Comparison of ENCODE assay signal across 9 cellular contexts in the genomic region with DNA sequence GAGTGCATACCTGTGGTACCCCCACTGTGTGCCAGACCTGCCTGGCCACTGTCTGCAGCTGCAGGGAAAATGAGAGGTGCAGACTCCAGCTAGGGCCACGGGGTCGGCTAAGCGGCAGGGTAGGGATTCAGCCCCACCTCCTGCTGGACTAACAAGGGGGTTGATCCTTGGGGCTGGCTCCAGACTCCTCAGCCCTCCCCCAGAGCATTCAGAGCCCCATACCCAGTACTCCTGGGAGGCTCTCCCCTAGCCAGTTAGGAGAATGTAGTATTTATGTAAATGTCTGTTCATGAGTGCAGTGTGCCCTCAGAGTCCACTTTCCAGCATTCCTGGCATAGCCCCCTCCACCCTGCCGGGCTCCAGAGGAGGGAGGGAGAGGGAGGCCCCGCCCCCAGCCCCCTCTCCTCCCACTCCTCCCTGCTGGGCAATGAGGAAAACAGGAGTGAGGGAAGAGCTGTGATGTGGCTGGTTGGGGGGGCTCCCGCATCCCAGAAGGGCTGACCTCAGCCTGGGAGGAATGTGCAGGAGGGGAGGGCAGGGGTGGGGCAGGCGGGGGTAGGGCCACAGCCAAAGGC. TPM values are rescaled to one million over a fixed set of nuclear protein-coding genes. Genes with fewer than 3 reads are reported as not detected.
DNase-seq lines count a peak whose midpoint lies in the region; ATAC-seq and TF ChIP-seq lines count a peak whose summit lies in the region.
"Had no signal": no experiment of that assay in that cellular context is flagged by ENCODE, and none has a peak within 500 bp of the region (broad histone marks: within the 10 kb centered on the region; RNA-seq: fewer than 3 reads in every experiment).

No MANE protein-coding gene starts in this region.

- POLR2A ChIA-PET in CD8-positive, alpha-beta T cell (lab: Charles Lee), result no interaction called here

- no peak for TF ChIP-seq CTCF in CD8-positive, alpha-beta T cell (IDR thresholded peaks at IDR 0.05)

- peaks cover 4% of the 10 kb centered on the region for H3K4me1 ChIP-seq in CD8-positive, alpha-beta T cell (ENCODE audit: insufficient read depth, low read length)

- H3K4me3 ChIP-seq in H7 (ENCODE audit: insufficient read depth, low read depth, low read length), result no peak overlapping the region
- no peak overlapping the region for H3K4me3 ChIP-seq in CD8-positive, alpha-beta T cell (ENCODE audit: low read depth, low read length)

- H3K27me3 ChIP-seq in H7 (ENCODE audit: control insufficient read depth, insufficient read depth, low read length), result no peaks in the 10 kb centered on the region
- no peaks in the 10 kb centered on the region for H3K27me3 ChIP-seq in CD8-positive, alpha-beta T cell (ENCODE audit: insufficient read depth, low read length)

- peak overlapping the region; percentile 100 for H3K27ac ChIP-seq in angular gyrus (ENCODE audit: low read depth, low read length)
- H3K27ac ChIP-seq in CD8-positive, alpha-beta T cell (ENCODE audit: low read depth, low read length), result no peak overlapping the region

- H3K27me3 Mint-ChIP-seq in CD8-positive, alpha-beta T cell (ENCODE audit: low read depth), result peaks cover 9% of the 10 kb centered on the region

- CTCF ChIA-PET in CD8-positive, alpha-beta T cell (lab: Charles Lee), result interaction anchor here (0.6 to 14.3 kb wide), 5 partner anchors 10 to 1949 kb away, joined by 3 to 142 read pairs (median 4); no protein-coding TSS in a partner anchor

- no peaks in the 10 kb centered on the region for H3K36me3 Mint-ChIP-seq in CD8-positive, alpha-beta T cell
- H3K36me3 Mint-ChIP-seq: naive B cell had no signal

- no peak overlapping the region for H3K4me3 Mint-ChIP-seq in CD8-positive, alpha-beta T cell
- H3K4me3 Mint-ChIP-seq: naive B cell had no signal

- H3K36me3 ChIP-seq in H7 (replicated peaks; ENCODE audit: control insufficient read depth, insufficient read depth, low read length), result no peaks in the 10 kb centered on the region
- no peaks in the 10 kb centered on the region for H3K36me3 ChIP-seq in CD8-positive, alpha-beta T cell (ENCODE audit: insufficient read depth, low read length)

- peak; percentile 98 for DNase-seq in H7
- peak; percentile 83 for DNase-seq in left ventricle myocardium superior
- peak; percentile 92 for DNase-seq in renal cortical epithelial cell (ENCODE audit: low read depth)
- DNase-seq in NCI-H2171 treated with DMSO at 0.1 percent for 48 hours (lab: John Stamatoyannopoulos, UW), result no peak
- DNase-seq in CD8-positive, alpha-beta T cell, result no peak
- no peak for DNase-seq in cortex of kidney (lab: John Stamatoyannopoulos, UW)
- DNase-seq: naive B cell had no signal

- no peaks in the 10 kb centered on the region for H3K9me3 ChIP-seq in CD8-positive, alpha-beta T cell (ENCODE audit: low read length)

- no peaks in the 10 kb centered on the region for H3K9me3 Mint-ChIP-seq in CD8-positive, alpha-beta T cell
- H3K9me3 Mint-ChIP-seq: naive B cell had no signal

- peaks cover 4% of the 10 kb centered on the region for H3K4me1 Mint-ChIP-seq in CD8-positive, alpha-beta T cell (ENCODE audit: low read depth)

- no peak overlapping the region for H3K27ac Mint-ChIP-seq in CD8-positive, alpha-beta T cell
- H3K27ac Mint-ChIP-seq: naive B cell had no signal

- ATAC-seq in left ventricle myocardium superior (peak; percentile 53), GM21367 (IDR thresholded peaks at IDR 0.05; ENCODE audit: unreplicated experiment) (no peak)
- no peak for ATAC-seq in CD8-positive, alpha-beta T cell

- intact Hi-C loops in left ventricle myocardium superior (cut with micrococcal nuclease), result no loop called here
- intact Hi-C loops in CD8-positive, alpha-beta T cell (cut with DNase I, micrococcal nuclease), result no loop called here

RNA-seq across cellular contexts. Expression of a gene that starts 4.5 kb away (rescaled TPM):
- total RNA-seq in H7 (2014; rRNA removed; shearing (Covaris generic)), result 2.8 and 4.4 TPM in 2 replicates
- total RNA-seq in left ventricle myocardium superior, result 20.6 TPM
- 7.8 and 27.0 TPM in 2 replicates for total RNA-seq in renal cortical epithelial cell
- total RNA-seq in CD8-positive, alpha-beta T cell, result 1 to 10 TPM; 1.4 to 1.6 TPM

RNA-seq across cellular contexts. Expression of a gene that starts 14.4 kb away (rescaled TPM):
- total RNA-seq in H7 (2014; rRNA removed; shearing (Covaris generic)), result 0.07 and 1.2 TPM in 2 replicates
- total RNA-seq in left ventricle myocardium superior (31.6 TPM), renal cortical epithelial cell (not detected in 2 replicates)
- not detected for total RNA-seq in CD8-positive, alpha-beta T cell

RNA-seq across cellular contexts. Expression of a gene that starts 27.8 kb away (rescaled TPM):
- total RNA-seq in H7 (2014; rRNA removed; shearing (Covaris generic)), result 118 and 146 TPM in 2 replicates
- total RNA-seq in left ventricle myocardium superior (79.3 TPM), renal cortical epithelial cell (28.8 and 57.8 TPM in 2 replicates)
- total RNA-seq in CD8-positive, alpha-beta T cell, result 10 to 100 TPM; 42.4 to 42.9 TPM

RNA-seq across cellular contexts. Expression of a gene that starts 28.5 kb away (rescaled TPM):
- total RNA-seq in H7 (2014; rRNA removed; shearing (Covaris generic)), result 204 and 246 TPM in 2 replicates
- total RNA-seq in left ventricle myocardium superior (137 TPM), renal cortical epithelial cell (217 and 300 TPM in 2 replicates)
- 100 to 1,000 TPM; 185 to 192 TPM for total RNA-seq in CD8-positive, alpha-beta T cell

RNA-seq across cellular contexts. Expression of a gene that starts 34.7 kb away (rescaled TPM):
- total RNA-seq in H7 (2014; rRNA removed; shearing (Covaris generic)), result 3.5 and 5.7 TPM in 2 replicates
- total RNA-seq in left ventricle myocardium superior, result 0.92 TPM
- total RNA-seq in renal cortical epithelial cell, result 13.5 and 15.1 TPM in 2 replicates
- 1 to 10 TPM; 2.1 to 3.2 TPM for total RNA-seq in CD8-positive, alpha-beta T cell

Comparison
In these comparisons a context has a peak if more than half of its experiments do, and no peak if none do; other contexts are left out.
1. DNase-seq: peak in H7 (single experiment), left ventricle myocardium superior (single experiment) and renal cortical epithelial cell (single experiment); none in NCI-H2171 treated with DMSO at 0.1 percent for 48 hours (single experiment), CD8-positive, alpha-beta T cell (0 of 7) and cortex of kidney (single experiment).
2. RNA of a gene that starts 14.4 kb away (total RNA-seq): 31.6 TPM in left ventricle myocardium superior (single experiment); 0.07 to 1.2 TPM in H7, not detected in renal cortical epithelial cell and not detected in CD8-positive, alpha-beta T cell; every median in the first group is over 10 times any median in the second.